24 cellular contexts compared by ENCODE assay signal in the genomic region with DNA sequence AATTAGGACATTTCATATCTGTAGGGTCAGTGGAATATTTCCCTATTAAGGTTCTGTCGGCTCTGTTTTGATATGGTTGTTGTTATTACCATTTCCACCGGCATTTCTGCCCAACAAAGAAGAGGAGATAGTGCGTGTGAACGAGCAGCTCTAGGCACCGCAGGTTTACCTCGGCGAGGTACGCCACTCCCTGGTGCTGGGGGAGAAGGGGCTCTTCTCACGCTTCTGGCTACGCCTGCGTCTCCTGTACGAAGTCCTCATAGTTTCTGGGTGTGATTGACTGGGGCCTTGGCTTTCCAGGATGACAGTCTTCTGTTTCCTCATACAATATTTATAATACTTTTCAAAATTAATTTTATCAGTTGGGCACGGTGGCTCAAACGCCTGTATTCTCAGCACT.
"Had no signal": no experiment of that assay in that cellular context is flagged by ENCODE, and none has a peak within 500 bp of the region (broad histone marks: within the 10 kb centered on the region; RNA-seq: fewer than 3 reads in every experiment).

No MANE protein-coding gene starts in this region.

- H3K27me3 Mint-ChIP-seq: activated CD4-positive, alpha-beta memory T cell treated with anti-CD3 and anti-CD28 coated beads for 36 hours; activated CD4-positive, alpha-beta T cell treated with anti-CD3 and anti-CD28 coated beads for 36 hours; activated CD4-positive, alpha-beta T cell treated with anti-CD3 and anti-CD28 coated beads, Interleukin-2, amount 10 ng/mL, durations not matched to agents 24 days and 14 days; activated CD8-positive, alpha-beta memory T cell treated with anti-CD3 and anti-CD28 coated beads, Interleukin-2, amount 10 ng/mL, durations not matched to agents 7 days and 5 days had no signal

- H3K9me3 ChIP-seq: body of pancreas, colonic mucosa, esophagus squamous epithelium had no signal

- ATAC-seq: activated CD4-positive, alpha-beta T cell treated with anti-CD3 and anti-CD28 coated beads for 36 hours; activated CD8-positive, alpha-beta memory T cell treated with anti-CD3 and anti-CD28 coated beads, Interleukin-2, amount 10 ng/mL, durations not matched to agents 7 days and 5 days; activated CD8-positive, alpha-beta T cell treated with anti-CD3 and anti-CD28 coated beads, Interleukin-2, amount 10 ng/mL, durations not matched to agents 7 days and 5 days; activated naive CD4-positive, alpha-beta T cell treated with anti-CD3 and anti-CD28 coated beads, Interleukin-2, amount 50 U/mL, for 72 hours; body of pancreas had no signal

- H3K4me3 ChIP-seq: body of pancreas, colonic mucosa, esophagus squamous epithelium had no signal

- H3K27me3 ChIP-seq: body of pancreas, colonic mucosa, esophagus squamous epithelium had no signal

- H3K4me1 Mint-ChIP-seq: activated CD4-positive, alpha-beta T cell treated with anti-CD3 and anti-CD28 coated beads for 36 hours; activated CD4-positive, alpha-beta T cell treated with anti-CD3 and anti-CD28 coated beads, Interleukin-2, amount 10 ng/mL, durations not matched to agents 24 days and 14 days; activated CD8-positive, alpha-beta memory T cell treated with anti-CD3 and anti-CD28 coated beads, Interleukin-2, amount 10 ng/mL, durations not matched to agents 7 days and 5 days had no signal

- H3K4me1 ChIP-seq: body of pancreas, colonic mucosa, esophagus squamous epithelium had no signal

- DNase-seq: activated CD4-positive, alpha-beta memory T cell treated with anti-CD3 and anti-CD28 coated beads for 36 hours; activated CD4-positive, alpha-beta T cell treated with anti-CD3 and anti-CD28 coated beads for 36 hours; activated CD4-positive, alpha-beta T cell treated with anti-CD3 and anti-CD28 coated beads, Interleukin-2, amount 10 ng/mL, durations not matched to agents 24 days and 14 days; activated CD4-positive, CD25-positive, alpha-beta regulatory T cell; activated CD4-positive, CD25-positive, alpha-beta regulatory T cell treated with anti-CD3 and anti-CD28 coated beads, Interleukin-2, amount 50 U/mL, for 72 hours; activated CD8-positive, alpha-beta memory T cell treated with anti-CD3 and anti-CD28 coated beads, Interleukin-2, amount 10 ng/mL, durations not matched to agents 7 days and 5 days; activated CD8-positive, alpha-beta memory T cell treated with anti-CD3 and anti-CD28 coated beads, Interleukin-2, amount 50 U/mL, for 4 hours; activated CD8-positive, alpha-beta T cell treated with anti-CD3 and anti-CD28 coated beads, Interleukin-2, amount 10 ng/mL, durations not matched to agents 7 days and 5 days; activated effector memory CD4-positive, alpha-beta T cell treated with anti-CD3 and anti-CD28 coated beads, Interleukin-2, amount 50 U/mL, for 16 hours; activated naive CD4-positive, alpha-beta T cell treated with anti-CD3 and anti-CD28 coated beads for 36 hours; activated T-cell treated with anti-CD3 and anti-CD28 coated beads, Interleukin-2, amount 50 U/mL, for 1 hour; activated T-cell treated with anti-CD3 and anti-CD28 coated beads, Interleukin-2, amount 50 U/mL, for 48 hours; amniotic stem cell; anterior cingulate cortex; body of pancreas; colonic mucosa; effector CD8-positive, alpha-beta T cell; esophagus squamous epithelium; foreskin melanocyte; T-helper 2 cell had no signal

- H3K36me3 ChIP-seq: colonic mucosa had no signal

- H3K9me3 Mint-ChIP-seq: activated CD4-positive, alpha-beta memory T cell treated with anti-CD3 and anti-CD28 coated beads for 36 hours; activated CD4-positive, alpha-beta T cell treated with anti-CD3 and anti-CD28 coated beads, Interleukin-2, amount 10 ng/mL, durations not matched to agents 24 days and 14 days; activated naive CD4-positive, alpha-beta T cell treated with anti-CD3 and anti-CD28 coated beads for 36 hours; activated naive CD4-positive, alpha-beta T cell treated with anti-CD3 and anti-CD28 coated beads, Interleukin-2, amount 50 U/mL, for 72 hours; activated T-helper 1 cell treated with anti-CD3 and anti-CD28 coated beads, Interleukin-12 subunit alpha, Interleukin-12 subunit beta, Interleukin-2, Interleukin-4 antibody, amounts not matched to agents 30 ng/mL and 10 ng/mL and 1 ng/mL, durations not matched to agents 14 hours and 24 hours and 36 hours; activated T-helper 2 cell treated with anti-CD3 and anti-CD28 coated beads, Interferon-gamma antibody, Interleukin-2, Interleukin-4, amounts not matched to agents 10 μg/mL and 5 μg/mL and 100 μg/mL, durations not matched to agents 14 hours and 24 hours and 36 hours had no signal

- H3K4me3 Mint-ChIP-seq: activated CD4-positive, alpha-beta memory T cell treated with anti-CD3 and anti-CD28 coated beads for 36 hours; activated CD4-positive, alpha-beta T cell treated with anti-CD3 and anti-CD28 coated beads for 36 hours; activated CD4-positive, alpha-beta T cell treated with anti-CD3 and anti-CD28 coated beads, Interleukin-2, amount 10 ng/mL, durations not matched to agents 24 days and 14 days; activated CD8-positive, alpha-beta memory T cell treated with anti-CD3 and anti-CD28 coated beads, Interleukin-2, amount 10 ng/mL, durations not matched to agents 7 days and 5 days; activated CD8-positive, alpha-beta T cell treated with anti-CD3 and anti-CD28 coated beads, Interleukin-2, amount 10 ng/mL, durations not matched to agents 7 days and 5 days; activated naive CD4-positive, alpha-beta T cell treated with anti-CD3 and anti-CD28 coated beads for 36 hours; activated T-helper 1 cell treated with anti-CD3 and anti-CD28 coated beads, Interleukin-12 subunit alpha, Interleukin-12 subunit beta, Interleukin-2, Interleukin-4 antibody, amounts not matched to agents 30 ng/mL and 10 ng/mL and 1 ng/mL, durations not matched to agents 14 hours and 24 hours and 36 hours had no signal

- H3K27ac Mint-ChIP-seq: activated CD4-positive, alpha-beta memory T cell treated with anti-CD3 and anti-CD28 coated beads for 36 hours; activated CD4-positive, alpha-beta T cell treated with anti-CD3 and anti-CD28 coated beads for 36 hours; activated CD4-positive, alpha-beta T cell treated with anti-CD3 and anti-CD28 coated beads, Interleukin-2, amount 10 ng/mL, durations not matched to agents 24 days and 14 days; activated CD8-positive, alpha-beta memory T cell treated with anti-CD3 and anti-CD28 coated beads, Interleukin-2, amount 10 ng/mL, durations not matched to agents 7 days and 5 days; activated CD8-positive, alpha-beta T cell treated with anti-CD3 and anti-CD28 coated beads, Interleukin-2, amount 10 ng/mL, durations not matched to agents 7 days and 5 days; activated naive CD4-positive, alpha-beta T cell treated with anti-CD3 and anti-CD28 coated beads for 36 hours; activated T-helper 1 cell treated with anti-CD3 and anti-CD28 coated beads, Interleukin-12 subunit alpha, Interleukin-12 subunit beta, Interleukin-2, Interleukin-4 antibody, amounts not matched to agents 30 ng/mL and 10 ng/mL and 1 ng/mL, durations not matched to agents 14 hours and 24 hours and 36 hours; activated T-helper 2 cell treated with anti-CD3 and anti-CD28 coated beads, Interferon-gamma antibody, Interleukin-2, Interleukin-4, amounts not matched to agents 10 μg/mL and 5 μg/mL and 100 μg/mL, durations not matched to agents 14 hours and 24 hours and 36 hours had no signal

- H3K27ac ChIP-seq: body of pancreas, colonic mucosa, epithelial cell of prostate, esophagus squamous epithelium had no signal
